In genomic region chr12:121124402-121125109, GRCh38 we compare ENCODE assay signal across 10 cellular contexts. TPM values are rescaled to one million over a fixed set of nuclear protein-coding genes. Genes with fewer than 3 reads are reported as not detected.
DNase-seq lines count a peak whose midpoint lies in the region; ATAC-seq and TF ChIP-seq lines count a peak whose summit lies in the region.
"Had no signal": no experiment of that assay in that cellular context is flagged by ENCODE, and none has a peak within 500 bp of the region (broad histone marks: within the 10 kb centered on the region; RNA-seq: fewer than 3 reads in every experiment).

No MANE protein-coding gene starts in this region.

- TF ChIP-seq CTCF in brain microvascular endothelial cell (IDR thresholded peaks at IDR 0.05; ENCODE audit: low read depth, low read length, missing control alignments) (no peak), lower lobe of right lung (IDR thresholded peaks at IDR 0.05) (no peak)

- peak overlapping the region; percentile 40 for H3K27ac ChIP-seq in brain microvascular endothelial cell
- H3K27ac ChIP-seq in lower lobe of right lung, result no peak overlapping the region

- no peaks in the 10 kb centered on the region for H3K9me3 ChIP-seq in lower lobe of right lung

- H3K4me1 ChIP-seq in lower lobe of right lung, result peaks cover 16% of the 10 kb centered on the region

- ATAC-seq in lower lobe of right lung (peak; percentile 17 to 30), GM19351 (IDR thresholded peaks at IDR 0.05; ENCODE audit: unreplicated experiment) (no peak)

- peak; percentile 80 for DNase-seq in DMS53 (lab: John Stamatoyannopoulos, UW)
- DNase-seq in M059J (ENCODE audit: low read depth), result peak; percentile 100
- peak; percentile 95 for DNase-seq in brain microvascular endothelial cell
- no peak for DNase-seq in lower lobe of right lung
- DNase-seq in middle frontal gyrus (ENCODE audit: extremely low spot score, low spot score), result no peak
- DNase-seq in DMS153 (lab: John Stamatoyannopoulos, UW), result no peak
- no peak for DNase-seq in retina
- DNase-seq: caudate nucleus, NCI-H446 had no signal

- in situ Hi-C loops in brain microvascular endothelial cell (cut with HindIII; ENCODE audit: low pct_ligation_motif_present, low sequenced_read_pairs), result no loop called here

- H3K36me3 ChIP-seq in brain microvascular endothelial cell (replicated peaks), result no peaks in the 10 kb centered on the region
- no peaks in the 10 kb centered on the region for H3K36me3 ChIP-seq in lower lobe of right lung

- no peak overlapping the region for H3K4me3 ChIP-seq in brain microvascular endothelial cell (ENCODE audit: low read depth, low read length)
- H3K4me3 ChIP-seq in lower lobe of right lung, result no peak overlapping the region

- intact Hi-C loops in lower lobe of right lung (cut with DNase I), result no loop called here

- H3K27me3 ChIP-seq in brain microvascular endothelial cell (replicated peaks) (peaks cover 2% of the 10 kb centered on the region), lower lobe of right lung (ENCODE audit: low read depth) (no peaks in the 10 kb centered on the region)

RNA-seq across cellular contexts. Expression of gene P2RX7, which starts 8.1 kb away (rescaled TPM):
- total RNA-seq in M059J (2014; rRNA removed; shearing (Covaris generic)), result 2.8 and 6.1 TPM in 2 replicates
- total RNA-seq in lower lobe of right lung, result 20.5 TPM

Comparison
In these comparisons a context has a peak if more than half of its experiments do, and no peak if none do; other contexts are left out.
1. DNase-seq: peak in DMS53 (single experiment), M059J (single experiment) and brain microvascular endothelial cell (single experiment); none in lower lobe of right lung (single experiment), middle frontal gyrus (single experiment), DMS153 (single experiment) and retina (single experiment).